ENCODE assay signal across 8 cellular contexts in genomic region chr1:206635983-206636354, GRCh38. TPM values are rescaled to one million over a fixed set of nuclear protein-coding genes. Genes with fewer than 3 reads are reported as not detected.
DNase-seq lines count a peak whose midpoint lies in the region; ATAC-seq and TF ChIP-seq lines count a peak whose summit lies in the region.

No MANE protein-coding gene starts in this region.

- WGBS in lower leg skin, 2 donors = 8 to 10% methylated on average over 13 of the region's 13 CpGs
- 4% methylated on average over 13 of the region's 13 CpGs for WGBS in urinary bladder

- intact Hi-C loops in lower leg skin (cut with DNase I; ENCODE audit: low total_unique reads) = no loop called here

- no peak for TF ChIP-seq POLR2A in lower leg skin (IDR thresholded peaks at IDR 0.05)

- H3K4me3 ChIP-seq in GM12865 (ENCODE audit: low read depth, low read length) (peak overlapping the region; percentile 80), astrocyte of the cerebellum (ENCODE audit: low read depth, low read length) (peak overlapping the region; percentile 85), lower leg skin (ENCODE audit: low read depth, poor library complexity, severe bottlenecking) (peak overlapping the region; percentile 77), urinary bladder (ENCODE audit: low read depth, low read length) (peak overlapping the region; percentile 79)

- H3K36me3 ChIP-seq in urinary bladder (ENCODE audit: insufficient read depth) = peaks cover 4% of the 10 kb centered on the region

- ATAC-seq in HG02763 (IDR thresholded peaks at IDR 0.05; ENCODE audit: unreplicated experiment) = no peak

- H3K4me1 ChIP-seq in urinary bladder (ENCODE audit: insufficient read depth) = peaks cover 1% of the 10 kb centered on the region

- DNase-seq in GM12865 (ENCODE audit: low read depth) = peak; percentile 10
- peak; percentile 14 for DNase-seq in KG1 (lab: John Stamatoyannopoulos, UW)
- DNase-seq in astrocyte of the cerebellum (ENCODE audit: low read depth) = no peak
- DNase-seq in lower leg skin (ENCODE audit: low spot score in 2 of 2) = no peak
- no peak for DNase-seq in activated naive CD4-positive, alpha-beta T cell treated with anti-CD3 and anti-CD28 coated beads, Interleukin-2, amount 50 U/mL, for 16 hours
- no peak for DNase-seq in SK-N-DZ (ENCODE audit: low spot score)

- TF ChIP-seq CTCF in GM12865 (IDR thresholded peaks at IDR 0.05; ENCODE audit: insufficient read depth, low read depth, low read length, missing control alignments) (no peak), astrocyte of the cerebellum (IDR thresholded peaks at IDR 0.05; ENCODE audit: low read depth, low read length, missing control alignments) (no peak), lower leg skin (IDR thresholded peaks at IDR 0.05) (no peak)

- in situ Hi-C loops in astrocyte of the cerebellum (cut with HindIII; ENCODE audit: low sequenced_read_pairs) = no loop called here

- H3K27ac ChIP-seq in urinary bladder (ENCODE audit: low read depth) = no peak overlapping the region

RNA-seq across cellular contexts. Expression of gene DYRK3, which starts 0.6 kb away (rescaled TPM):
- total RNA-seq in lower leg skin (1 to 10 TPM; 1.4 to 4.7 (median 3.2) TPM), urinary bladder (12.8 TPM)
- polyA plus RNA-seq in urinary bladder = 5.6 TPM
- 6.8 and 6.9 TPM in 2 replicates for polyA plus RNA-seq in SK-N-DZ (2014; cell fraction: cytosol; rRNA removed)
- 3.7 and 4.9 TPM in 2 replicates for polyA plus RNA-seq in SK-N-DZ (2014; cell fraction: nucleus; rRNA removed)

RNA-seq across cellular contexts. Expression of gene EIF2D, which starts 23.7 kb away (rescaled TPM):
- 10 to 100 TPM; 39.7 to 57.3 (median 53.1) TPM for total RNA-seq in lower leg skin
- 44.3 TPM for total RNA-seq in urinary bladder
- 47.8 TPM for polyA plus RNA-seq in urinary bladder
- 31.7 and 32.1 TPM in 2 replicates for polyA plus RNA-seq in SK-N-DZ (2014; cell fraction: cytosol; rRNA removed)
- 79.9 and 80.6 TPM in 2 replicates for polyA plus RNA-seq in SK-N-DZ (2014; cell fraction: nucleus; rRNA removed)

RNA-seq across cellular contexts. Expression of gene MAPKAPK2, which starts 48.7 kb away (rescaled TPM):
- total RNA-seq in lower leg skin (10 to 100 TPM; 40.0 to 62.4 (median 52.4) TPM), urinary bladder (20.4 TPM)
- polyA plus RNA-seq in urinary bladder = 49.5 TPM
- polyA plus RNA-seq in SK-N-DZ (2014; cell fraction: cytosol; rRNA removed) = 6.2 and 9.1 TPM in 2 replicates
- polyA plus RNA-seq in SK-N-DZ (2014; cell fraction: nucleus; rRNA removed) = 10.9 and 15.0 TPM in 2 replicates

Comparison
In these comparisons a context has a peak if more than half of its experiments do, and no peak if none do; other contexts are left out.
1. DNase-seq: peak in GM12865 (single experiment) and KG1 (single experiment); none in astrocyte of the cerebellum (single experiment), lower leg skin (0 of 2), activated naive CD4-positive, alpha-beta T cell treated with anti-CD3 and anti-CD28 coated beads, Interleukin-2, amount 50 U/mL, for 16 hours (single experiment) and SK-N-DZ (single experiment).
2. Peak in every context shown above with its lines, with median percentiles within 50 percentile points of each other: H3K4me3 ChIP-seq.